ENCODE assay signal across 29 cellular contexts in the genomic region with DNA sequence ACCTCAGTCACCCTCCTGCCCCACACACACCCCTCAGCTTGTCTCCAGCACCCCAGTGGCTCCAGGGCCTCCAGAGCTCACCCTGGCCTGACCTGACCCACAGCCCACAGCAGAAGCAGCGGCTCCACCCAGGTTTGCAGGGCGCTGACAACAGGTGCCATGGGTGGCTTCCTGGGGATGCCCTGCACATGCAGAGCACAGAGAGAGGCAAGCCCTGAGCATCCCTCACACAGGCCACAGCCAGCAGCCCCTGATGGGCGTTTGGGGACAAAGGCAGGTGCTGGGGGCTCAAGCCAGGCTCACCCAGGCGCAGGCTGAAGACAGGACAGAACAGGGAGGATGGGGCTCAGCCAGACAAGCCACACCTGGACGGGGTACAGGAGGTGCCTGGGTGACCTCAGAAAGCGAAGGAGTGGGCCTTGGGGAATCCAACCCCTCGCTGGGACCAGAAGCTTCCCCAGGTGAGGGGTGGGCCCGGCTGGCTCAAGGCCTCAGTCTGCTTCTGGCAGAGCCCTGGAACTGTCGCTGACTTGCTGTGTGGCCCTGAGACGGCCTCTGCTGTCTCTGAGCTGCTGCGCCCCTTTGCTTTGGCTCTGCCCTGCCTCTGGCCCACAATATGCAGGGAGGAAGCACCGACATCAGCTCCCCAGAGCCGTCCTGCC.
"Had no signal": no experiment of that assay in that cellular context is flagged by ENCODE, and none has a peak within 500 bp of the region (broad histone marks: within the 10 kb centered on the region; RNA-seq: fewer than 3 reads in every experiment).

No MANE protein-coding gene starts in this region.

- H3K4me3 ChIP-seq: lung, pancreas, prostate gland, smooth muscle cell, testis had no signal

- H3K27me3 ChIP-seq: brain microvascular endothelial cell, neutrophil, pancreas, testis had no signal

- FAIRE-seq: astrocyte, pancreas, TTC549, urothelium cell line had no signal

- H3K4me1 ChIP-seq: pancreas, prostate gland had no signal

- ATAC-seq: esophagus mucosa, left lobe of liver, pancreas had no signal

- H3K27ac ChIP-seq: brain microvascular endothelial cell, neutrophil, pancreas, prostate gland, testis, VCaP had no signal

- DNase-seq: activated CD4-positive, alpha-beta T cell treated with anti-CD3 and anti-CD28 coated beads for 4 hours; activated CD4-positive, alpha-beta T cell treated with anti-CD3 and anti-CD28 coated beads, Interleukin-2, amount 50 U/mL, for 4 hours; activated effector memory CD4-positive, alpha-beta T cell treated with anti-CD3 and anti-CD28 coated beads, Interleukin-2, amount 50 U/mL, for 16 hours; activated naive CD4-positive, alpha-beta T cell treated with anti-CD3 and anti-CD28 coated beads, Interleukin-2, amount 50 U/mL, for 16 hours; amniotic stem cell; brain microvascular endothelial cell; cortex of kidney; foreskin fibroblast; head of caudate nucleus; kidney glomerular epithelial cell; mesendoderm; stimulated activated CD4-positive, alpha-beta T cell treated with anti-CD3 and anti-CD28 coated beads, Interleukin-15, amount 100 ng/mL, for 24 hours; stimulated activated CD4-positive, alpha-beta T cell treated with anti-CD3 and anti-CD28 coated beads, Interleukin-2, amount 100 ng/mL, for 24 hours; stimulated activated naive CD4-positive, alpha-beta T cell treated with Interleukin-2 at 50 U/mL for 16 hours; SW 1271; T-helper 9 cell; testis; trophoblast cell had no signal

- H3K4me2 ChIP-seq: smooth muscle cell had no signal

- H3K9me3 ChIP-seq: neutrophil, pancreas, prostate gland, testis had no signal

- H3K36me3 ChIP-seq: neutrophil, pancreas, prostate gland had no signal
